24 cellular contexts compared by ENCODE assay signal in genomic region chr5:178389796-178390195, GRCh38.
DNase-seq lines count a peak whose midpoint lies in the region; ATAC-seq and TF ChIP-seq lines count a peak whose summit lies in the region.
"Had no signal": no experiment of that assay in that cellular context is flagged by ENCODE, and none has a peak within 500 bp of the region (broad histone marks: within the 10 kb centered on the region; RNA-seq: fewer than 3 reads in every experiment).

No MANE protein-coding gene starts in this region.

- ATAC-seq in gastroesophageal sphincter (peak; percentile 26), lower lobe of right lung (no peak), HG02623 (IDR thresholded peaks at IDR 0.05; ENCODE audit: unreplicated experiment) (no peak)
- ATAC-seq: activated CD4-positive, alpha-beta T cell treated with anti-CD3 and anti-CD28 coated beads for 36 hours; activated CD8-positive, alpha-beta T cell treated with anti-CD3 and anti-CD28 coated beads, Interleukin-2, amount 10 ng/mL, durations not matched to agents 7 days and 5 days; left lung; naive thymus-derived CD4-positive, alpha-beta T cell; stimulated activated naive B cell treated with anti-CD40 and anti-IgM and Interleukin-4, amounts not matched to agents 10 μg/mL and 1 μg/mL and 100 μg/mL, for 72 hours had no signal

- DNase-seq in lower lobe of right lung: peak; percentile 38
- peak; percentile 37 for DNase-seq in testis
- no peak for DNase-seq in KG1 (lab: John Stamatoyannopoulos, UW)
- DNase-seq in immature natural killer cell: no peak
- DNase-seq in breast epithelium (ENCODE audit: low spot score in 2 of 2): no peak
- DNase-seq: activated CD4-positive, alpha-beta T cell treated with anti-CD3 and anti-CD28 coated beads for 36 hours; activated CD8-positive, alpha-beta T cell treated with anti-CD3 and anti-CD28 coated beads, Interleukin-2, amount 10 ng/mL, durations not matched to agents 7 days and 5 days; activated naive CD8-positive, alpha-beta T cell treated with anti-CD3 and anti-CD28 coated beads for 36 hours; anterior cingulate cortex; hippocampal formation; IMR-90; naive thymus-derived CD4-positive, alpha-beta T cell; NCI-H146; NCI-H226; PC-9; SHP77 treated with DMSO at 0.1 percent for 48 hours; stimulated activated naive B cell treated with anti-CD40 and anti-IgM and Interleukin-4, amounts not matched to agents 10 μg/mL and 1 μg/mL and 100 μg/mL, for 72 hours; T-helper 9 cell had no signal

- H3K9me3 Mint-ChIP-seq in brain: peaks cover 0 to 4% (median 0%) of the 10 kb centered on the region in 5 experiments
- no peaks in the 10 kb centered on the region for H3K9me3 Mint-ChIP-seq in immature natural killer cell
- H3K9me3 Mint-ChIP-seq: activated naive CD8-positive, alpha-beta T cell treated with anti-CD3 and anti-CD28 coated beads for 36 hours; naive thymus-derived CD4-positive, alpha-beta T cell; stimulated activated naive B cell treated with anti-CD40 and anti-IgM and Interleukin-4, amounts not matched to agents 10 μg/mL and 1 μg/mL and 100 μg/mL, for 72 hours had no signal

- no peak for TF ChIP-seq EP300 in gastroesophageal sphincter (IDR thresholded peaks at IDR 0.05)

- TF ChIP-seq POLR2A in gastroesophageal sphincter (IDR thresholded peaks at IDR 0.05): no peak
- no peak for TF ChIP-seq POLR2A in testis (IDR thresholded peaks at IDR 0.05)
- no peak for TF ChIP-seq POLR2A in breast epithelium (IDR thresholded peaks at IDR 0.05)

- TF ChIP-seq CTCF in brain (conservative IDR thresholded peaks at IDR 0.05) (no peak), gastroesophageal sphincter (IDR thresholded peaks at IDR 0.05) (no peak), lower lobe of right lung (IDR thresholded peaks at IDR 0.05) (no peak), testis (IDR thresholded peaks at IDR 0.05) (no peak), breast epithelium (IDR thresholded peaks at IDR 0.05) (no peak)

- no CpG with 5 or more reads among the region's 12 CpGs for WGBS in gastroesophageal sphincter (ENCODE audit: low coverage in 1 of 2), 2 donors
- 59 to 60% methylated on average over 7 to 12 of the region's 12 CpGs for WGBS in testis, 2 donors

- H3K4me3 ChIP-seq in gastroesophageal sphincter: no peak overlapping the region
- no peak overlapping the region for H3K4me3 ChIP-seq in lower lobe of right lung
- H3K4me3 ChIP-seq in testis: no peak overlapping the region
- no peak overlapping the region for H3K4me3 ChIP-seq in breast epithelium
- H3K4me3 ChIP-seq: BLaER1, left lung, PC-9, skin epidermis had no signal

- H3K4me1 ChIP-seq in gastroesophageal sphincter: peaks cover 0 to 9% (median 0%) of the 10 kb centered on the region in 3 donors
- peaks cover 29% of the 10 kb centered on the region for H3K4me1 ChIP-seq in lower lobe of right lung
- H3K4me1 ChIP-seq in testis: no peaks in the 10 kb centered on the region
- no peaks in the 10 kb centered on the region for H3K4me1 ChIP-seq in breast epithelium

- H3K36me3 ChIP-seq in gastroesophageal sphincter (no peaks in the 10 kb centered on the region), lower lobe of right lung (no peaks in the 10 kb centered on the region), testis (ENCODE audit: low read depth, missing control alignments) (no peaks in the 10 kb centered on the region), breast epithelium (no peaks in the 10 kb centered on the region)
- H3K36me3 ChIP-seq: BLaER1, left lung had no signal

- H3K27me3 Mint-ChIP-seq in brain (peaks cover 16% of the 10 kb centered on the region), immature natural killer cell (ENCODE audit: low read depth in 3 of 3) (peaks cover 0 to 3% (median 3%) of the 10 kb centered on the region in 3 donors)

- H3K27ac ChIP-seq in gastroesophageal sphincter: no peak overlapping the region
- H3K27ac ChIP-seq in lower lobe of right lung: no peak overlapping the region
- H3K27ac ChIP-seq in testis: no peak overlapping the region
- no peak overlapping the region for H3K27ac ChIP-seq in breast epithelium
- H3K27ac ChIP-seq: BLaER1, PC-9, skin epidermis had no signal

- H3K36me3 Mint-ChIP-seq in brain: no peaks in the 10 kb centered on the region
- H3K36me3 Mint-ChIP-seq in immature natural killer cell: no peaks in the 10 kb centered on the region
- H3K36me3 Mint-ChIP-seq: activated naive CD8-positive, alpha-beta T cell treated with anti-CD3 and anti-CD28 coated beads for 36 hours; naive thymus-derived CD4-positive, alpha-beta T cell; stimulated activated naive B cell treated with anti-CD40 and anti-IgM and Interleukin-4, amounts not matched to agents 10 μg/mL and 1 μg/mL and 100 μg/mL, for 72 hours had no signal

- intact Hi-C loops in lower lobe of right lung (cut with DNase I) (no loop called here), testis (cut with DNase I; ENCODE audit: low total_unique reads) (no loop called here), breast epithelium (cut with DNase I; ENCODE audit: low total_unique reads) (no loop called here)

- H3K4me3 Mint-ChIP-seq in brain (no peak overlapping the region), immature natural killer cell (no peak overlapping the region)
- H3K4me3 Mint-ChIP-seq: activated CD4-positive, alpha-beta T cell treated with anti-CD3 and anti-CD28 coated beads for 36 hours; activated CD8-positive, alpha-beta T cell treated with anti-CD3 and anti-CD28 coated beads, Interleukin-2, amount 10 ng/mL, durations not matched to agents 7 days and 5 days; activated naive CD8-positive, alpha-beta T cell treated with anti-CD3 and anti-CD28 coated beads for 36 hours; naive thymus-derived CD4-positive, alpha-beta T cell; stimulated activated naive B cell treated with anti-CD40 and anti-IgM and Interleukin-4, amounts not matched to agents 10 μg/mL and 1 μg/mL and 100 μg/mL, for 72 hours had no signal

- H3K27me3 ChIP-seq in gastroesophageal sphincter (peaks cover 31% of the 10 kb centered on the region), lower lobe of right lung (ENCODE audit: low read depth) (peaks cover 2% of the 10 kb centered on the region), testis (no peaks in the 10 kb centered on the region), breast epithelium (peaks cover 0 to 15% of the 10 kb centered on the region in 2 donors)
- H3K27me3 ChIP-seq: BLaER1 had no signal

- H3K9me3 ChIP-seq in gastroesophageal sphincter: no peaks in the 10 kb centered on the region
- H3K9me3 ChIP-seq in lower lobe of right lung: no peaks in the 10 kb centered on the region
- H3K9me3 ChIP-seq in testis: no peaks in the 10 kb centered on the region
- no peaks in the 10 kb centered on the region for H3K9me3 ChIP-seq in breast epithelium
- H3K9me3 ChIP-seq: BLaER1, left lung had no signal

- H3K27ac Mint-ChIP-seq in brain: peak overlapping the region in 3 of 5 experiments; percentile 42 to 65 (median 60)
- H3K27ac Mint-ChIP-seq in immature natural killer cell: no peak overlapping the region
- H3K27ac Mint-ChIP-seq: activated CD4-positive, alpha-beta T cell treated with anti-CD3 and anti-CD28 coated beads for 36 hours; activated CD8-positive, alpha-beta T cell treated with anti-CD3 and anti-CD28 coated beads, Interleukin-2, amount 10 ng/mL, durations not matched to agents 7 days and 5 days; activated naive CD8-positive, alpha-beta T cell treated with anti-CD3 and anti-CD28 coated beads for 36 hours; naive thymus-derived CD4-positive, alpha-beta T cell; stimulated activated naive B cell treated with anti-CD40 and anti-IgM and Interleukin-4, amounts not matched to agents 10 μg/mL and 1 μg/mL and 100 μg/mL, for 72 hours had no signal

- H3K4me1 Mint-ChIP-seq in brain (peaks cover 65% of the 10 kb centered on the region), immature natural killer cell (no peaks in the 10 kb centered on the region)
- H3K4me1 Mint-ChIP-seq: activated CD4-positive, alpha-beta T cell treated with anti-CD3 and anti-CD28 coated beads for 36 hours; activated naive CD8-positive, alpha-beta T cell treated with anti-CD3 and anti-CD28 coated beads for 36 hours; naive thymus-derived CD4-positive, alpha-beta T cell; stimulated activated naive B cell treated with anti-CD40 and anti-IgM and Interleukin-4, amounts not matched to agents 10 μg/mL and 1 μg/mL and 100 μg/mL, for 72 hours had no signal

Comparison
In these comparisons a context has a peak if more than half of its experiments do, and no peak if none do; other contexts are left out.
1. H3K27ac Mint-ChIP-seq: peak in brain (3 of 5); none in immature natural killer cell (0 of 6).
2. DNase-seq: peak in lower lobe of right lung (single experiment) and testis (single experiment); none in KG1 (single experiment), immature natural killer cell (0 of 3) and breast epithelium (0 of 2).